9 cellular contexts compared by ENCODE assay signal in the genomic region with DNA sequence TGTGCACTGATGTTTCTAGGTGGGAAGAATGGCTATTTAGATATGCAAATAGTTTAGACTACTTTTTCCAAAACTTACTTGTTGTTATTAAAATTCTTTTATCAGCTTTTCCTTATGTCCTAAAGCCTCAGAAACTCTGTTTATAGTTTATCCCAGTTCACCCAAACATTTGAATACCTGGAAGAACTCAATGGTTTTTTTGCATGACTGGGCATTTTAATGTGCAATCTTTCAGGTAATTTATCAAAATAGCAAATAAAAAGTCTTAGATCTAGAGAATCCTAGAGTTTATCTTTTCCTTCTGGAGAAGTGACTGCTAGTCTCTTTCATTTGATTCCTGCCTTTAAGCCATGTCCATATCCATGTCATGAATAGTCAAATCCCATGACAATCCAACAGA. TPM values are rescaled to one million over a fixed set of nuclear protein-coding genes. Genes with fewer than 3 reads are reported as not detected.
"Had no signal": no experiment of that assay in that cellular context is flagged by ENCODE, and none has a peak within 500 bp of the region (broad histone marks: within the 10 kb centered on the region; RNA-seq: fewer than 3 reads in every experiment).

No MANE protein-coding gene starts in this region.

- FAIRE-seq: H1, H54, HTR-8/SVneo, K562 had no signal

- DNase-seq: H9, HCEC 1CT, KG1 had no signal

- H2AFZ ChIP-seq: GM23338 had no signal

- H3K4me3 ChIP-seq: GM23338, K562 had no signal

- ATAC-seq: GM23338, K562 had no signal

- H3K4me2 ChIP-seq: GM23338 had no signal

RNA-seq across cellular contexts. Expression of a gene that starts 9.6 kb away (rescaled TPM):
- total RNA-seq: HT-29 had no signal
- polyA plus RNA-seq: K562 had no signal
